In the genomic region with DNA sequence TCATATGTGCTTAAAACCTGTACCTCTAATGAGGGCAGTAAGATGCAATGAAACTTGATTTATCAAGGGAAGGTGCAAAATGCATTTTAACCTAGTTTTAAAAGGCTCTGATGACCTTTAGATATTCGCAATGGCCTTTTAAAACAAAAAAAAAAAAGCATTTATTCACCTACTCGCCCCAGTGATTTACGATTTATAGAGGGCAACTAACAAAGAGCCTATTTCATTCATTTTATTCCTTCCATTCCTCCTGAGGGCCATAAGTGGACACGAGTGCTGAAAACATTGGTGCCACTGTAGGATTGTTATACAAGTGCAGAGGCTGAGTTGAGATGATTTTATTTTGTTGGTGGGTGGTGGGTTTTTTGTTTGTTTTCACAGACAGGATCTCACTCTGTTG, we compare ENCODE assay signal across 30 cellular contexts.
"Had no signal": no experiment of that assay in that cellular context is flagged by ENCODE, and none has a peak within 500 bp of the region (broad histone marks: within the 10 kb centered on the region; RNA-seq: fewer than 3 reads in every experiment).

No MANE protein-coding gene starts in this region.

- DNase-seq: activated B cell treated with CpG ODN at 0.5 μM for 24 hours; activated CD4-positive, alpha-beta memory T cell treated with anti-CD3 and anti-CD28 coated beads for 36 hours; activated CD4-positive, alpha-beta T cell treated with anti-CD3 and anti-CD28 coated beads for 4 hours; activated CD4-positive, alpha-beta T cell treated with anti-CD3 and anti-CD28 coated beads, Interleukin-2, amount 10 ng/mL, durations not matched to agents 24 days and 14 days; activated CD4-positive, alpha-beta T cell treated with anti-CD3 and anti-CD28 coated beads, Interleukin-2, amount 50 U/mL, for 1 hour; activated CD4-positive, alpha-beta T cell treated with anti-CD3 and anti-CD28 coated beads, Interleukin-2, amount 50 U/mL, for 4 hours; activated CD4-positive, CD25-positive, alpha-beta regulatory T cell treated with anti-CD3 and anti-CD28 coated beads, Interleukin-2, amount 50 U/mL, for 72 hours; activated CD8-positive, alpha-beta memory T cell treated with anti-CD3 and anti-CD28 coated beads, Interleukin-2, amount 50 U/mL, for 4 hours; activated CD8-positive, alpha-beta T cell treated with anti-CD3 and anti-CD28 coated beads for 36 hours; activated effector memory CD4-positive, alpha-beta T cell treated with anti-CD3 and anti-CD28 coated beads, Interleukin-2, amount 50 U/mL, for 16 hours; activated gamma-delta T cell treated with Interleukin-2 at 50 U/mL for 16 hours; activated naive CD4-positive, alpha-beta T cell; activated naive CD4-positive, alpha-beta T cell treated with anti-CD3 and anti-CD28 coated beads for 36 hours; activated naive CD4-positive, alpha-beta T cell treated with anti-CD3 and anti-CD28 coated beads, Interleukin-2, amount 50 U/mL, for 16 hours; activated naive CD8-positive, alpha-beta T cell treated with anti-CD3 and anti-CD28 coated beads for 36 hours; activated T-cell treated with anti-CD3 and anti-CD28 coated beads for 4 hours; activated T-cell treated with anti-CD3 and anti-CD28 coated beads, Interleukin-2, amount 50 U/mL, for 1 hour; activated T-cell treated with anti-CD3 and anti-CD28 coated beads, Interleukin-2, amount 50 U/mL, for 4 hours; activated T-cell treated with anti-CD3 and anti-CD28 coated beads, Interleukin-2, amount 50 U/mL, for 72 hours; adrenal gland; amniotic stem cell; aorta; body of pancreas; brain microvascular endothelial cell; central memory CD4-positive, alpha-beta T cell; T-helper 2 cell; T-helper 9 cell had no signal

- FAIRE-seq: TTC549 had no signal

- ATAC-seq: activated CD8-positive, alpha-beta T cell treated with anti-CD3 and anti-CD28 coated beads for 36 hours; activated naive CD4-positive, alpha-beta T cell treated with anti-CD3 and anti-CD28 coated beads, Interleukin-2, amount 50 U/mL, for 72 hours; activated T-cell treated with anti-CD3 and anti-CD28 coated beads, Interleukin-2, amount 50 U/mL, for 4 hours; activated T-cell treated with anti-CD3 and anti-CD28 coated beads, Interleukin-2, amount 50 U/mL, for 72 hours; activated T-helper 17 cell treated with anti-CD3 and anti-CD28 coated beads, Interleukin-2, amount 50 U/mL, for 72 hours; body of pancreas had no signal
